ENCODE assay signal across 2 cellular contexts in genomic region chr15:28137408-28138039, GRCh38. TPM values are rescaled to one million over a fixed set of nuclear protein-coding genes. Genes with fewer than 3 reads are reported as not detected.
"Had no signal": no experiment of that assay in that cellular context is flagged by ENCODE, and none has a peak within 500 bp of the region (broad histone marks: within the 10 kb centered on the region; RNA-seq: fewer than 3 reads in every experiment).

No MANE protein-coding gene starts in this region.

RNA-seq across cellular contexts. Expression of gene OCA2, which starts 38.4 kb away (rescaled TPM):
- total RNA-seq: HT1080, M059J had no signal
